ENCODE assay signal across 8 cellular contexts in the genomic region with DNA sequence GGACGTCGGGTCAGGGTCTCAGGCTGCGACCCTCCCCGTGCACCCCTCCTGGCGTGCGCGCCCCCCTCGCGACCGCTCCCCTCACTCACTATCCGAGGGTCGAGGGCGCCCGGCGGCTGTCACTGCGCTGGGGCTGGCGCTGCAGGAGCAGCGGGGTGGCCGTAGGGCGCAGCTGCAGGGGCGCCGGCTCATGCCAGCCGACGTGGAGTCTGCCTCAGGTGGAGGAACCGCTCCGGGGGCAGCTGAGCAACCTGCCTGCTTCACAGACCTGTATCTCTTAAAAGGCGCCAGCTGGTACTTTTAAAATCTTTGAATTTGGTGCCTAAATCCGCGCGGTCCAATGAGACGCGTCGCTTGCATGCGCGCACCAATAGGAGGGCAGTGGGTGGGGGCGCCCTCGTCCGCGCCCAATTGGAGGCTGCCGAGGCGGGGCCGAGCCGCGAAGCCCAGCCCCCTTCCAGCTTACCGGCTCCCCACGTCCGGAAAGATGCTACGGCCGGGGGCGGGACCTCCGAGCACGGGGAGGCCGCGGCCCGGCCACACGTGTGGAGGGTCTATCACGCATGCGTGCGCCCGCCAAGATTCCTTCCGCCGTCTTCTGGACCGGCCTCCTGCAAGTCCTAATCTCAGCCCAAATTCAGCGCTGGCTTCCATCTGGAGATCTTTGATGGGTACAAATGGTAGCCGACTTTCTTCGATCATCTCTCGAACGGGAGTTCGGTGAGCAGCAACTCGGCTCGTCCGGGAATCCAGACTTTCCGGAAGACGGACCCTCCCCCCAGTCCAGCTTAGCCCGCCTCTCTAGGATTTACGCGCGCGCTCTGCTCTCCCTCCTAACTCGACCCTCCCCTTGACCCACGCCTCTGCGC. TPM values are rescaled to one million over a fixed set of nuclear protein-coding genes. Genes with fewer than 3 reads are reported as not detected.
A peak's percentile ranks its signal among the peaks of the same experiment; 100 is the strongest.
DNase-seq lines count a peak whose midpoint lies in the region; ATAC-seq, FAIRE-seq and TF ChIP-seq lines count a peak whose summit lies in the region.

A gene with protein sequence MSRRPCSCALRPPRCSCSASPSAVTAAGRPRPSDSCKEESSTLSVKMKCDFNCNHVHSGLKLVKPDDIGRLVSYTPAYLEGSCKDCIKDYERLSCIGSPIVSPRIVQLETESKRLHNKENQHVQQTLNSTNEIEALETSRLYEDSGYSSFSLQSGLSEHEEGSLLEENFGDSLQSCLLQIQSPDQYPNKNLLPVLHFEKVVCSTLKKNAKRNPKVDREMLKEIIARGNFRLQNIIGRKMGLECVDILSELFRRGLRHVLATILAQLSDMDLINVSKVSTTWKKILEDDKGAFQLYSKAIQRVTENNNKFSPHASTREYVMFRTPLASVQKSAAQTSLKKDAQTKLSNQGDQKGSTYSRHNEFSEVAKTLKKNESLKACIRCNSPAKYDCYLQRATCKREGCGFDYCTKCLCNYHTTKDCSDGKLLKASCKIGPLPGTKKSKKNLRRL (minus strand): TSS at position 274 of the 869 bp plus-strand sequence. CDS start 82 bp downstream, at position 192.

- ATAC-seq in GM18907 (IDR thresholded peaks at IDR 0.05; ENCODE audit: unreplicated experiment) (peak; percentile 87), HG03159 (IDR thresholded peaks at IDR 0.05; ENCODE audit: unreplicated experiment) (peak; percentile 82)

- no peak for TF ChIP-seq CTCF in AG04449 (IDR thresholded peaks at IDR 0.05; ENCODE audit: insufficient read depth, low read length, missing control alignments)
- no peak for TF ChIP-seq CTCF in WI38 (IDR thresholded peaks at IDR 0.05; ENCODE audit: low read depth, low read length)
- TF ChIP-seq CTCF in bronchial epithelial cell (IDR thresholded peaks at IDR 0.05; ENCODE audit: insufficient read depth, low read length, severe bottlenecking) = no peak

- CTCF ChIA-PET in AG04449 (lab: Yijun Ruan, JAX) = interaction anchor here (0.7 to 1.5 kb wide), 4 partner anchors 10 to 42 kb away, joined by 3 to 4 read pairs (median 4); no protein-coding TSS in a partner anchor

- H3K4me3 ChIP-seq in AG04449 (ENCODE audit: low read depth, low read length) (peak within 1 kb of the TSS; percentile 92), WI38 (ENCODE audit: low read depth, low read length) (peak within 1 kb of the TSS; percentile 93), bronchial epithelial cell (ENCODE audit: low read depth, low read length) (peak within 1 kb of the TSS; percentile 82), small intestine (ENCODE audit: low read depth in 1 of 2, low read length in 2 of 2) (peak within 1 kb of the TSS; percentile 53 to 73)

- H3K36me3 ChIP-seq in bronchial epithelial cell (ENCODE audit: control insufficient read depth, insufficient read depth, low read length) = no peaks in the 10 kb centered on the region
- H3K36me3 ChIP-seq in small intestine (ENCODE audit: control insufficient read depth in 2 of 2, insufficient read depth in 2 of 2, low read length in 2 of 2) = no peaks in the 10 kb centered on the region

- FAIRE-seq in bronchial epithelial cell (lab: Jason Lieb, UNC) (no peak), small intestine (lab: Jason Lieb, UNC) (no peak)

- 0 to 1% (median 1%) methylated on average over 78 to 82 of the region's 82 CpGs for WGBS in small intestine, 3 donors

- DNase-seq in AG04449 (ENCODE audit: low read depth, low spot score) (peak; percentile 83), NCI-H2227 treated with DMSO at 0.1 percent for 48 hours (lab: John Stamatoyannopoulos, UW) (peak; percentile 95), bronchial epithelial cell (ENCODE audit: low read depth) (peak; percentile 90), iPS-NIHi11 (ENCODE audit: low spot score) (peak; percentile 93), small intestine (peak; percentile 97)

- H3K27me3 ChIP-seq in bronchial epithelial cell (ENCODE audit: control insufficient read depth, insufficient read depth, low read length) (no peaks in the 10 kb centered on the region), small intestine (ENCODE audit: control insufficient read depth in 2 of 2, insufficient read depth in 2 of 2, low read length in 2 of 2) (no peaks in the 10 kb centered on the region)

- peak within 1 kb of the TSS; percentile 36 to 96 for H3K27ac ChIP-seq in small intestine (ENCODE audit: low read depth in 1 of 2, low read length in 1 of 2)

- H3K9me3 ChIP-seq in small intestine (ENCODE audit: control insufficient read depth, low read depth) = no peaks in the 10 kb centered on the region

- POLR2A ChIA-PET in AG04449 (lab: Yijun Ruan, JAX) = interaction anchor here (0.6 to 1.7 kb wide), 3 partner anchors 17 to 1537 kb away, joined by 3 to 10 read pairs (median 5); a partner anchor contains a TSS

- H3K4me1 ChIP-seq in small intestine (ENCODE audit: control insufficient read depth in 2 of 2, insufficient read depth in 1 of 2, low read depth in 1 of 2, low read length in 1 of 2) = peaks cover 7 to 10% of the 10 kb centered on the region in 2 donors

RNA-seq across cellular contexts. Expression of the gene that starts here (rescaled TPM):
- total RNA-seq in bronchial epithelial cell = 1.4 and 1.8 TPM in 2 replicates
- 1 to 10 TPM; 2.0 to 5.7 (median 3.0) TPM for polyA plus RNA-seq in small intestine

Comparison
In these comparisons a context has a peak if more than half of its experiments do, and no peak if none do; other contexts are left out.
1. Peak in every context shown above with its lines: DNase-seq, ATAC-seq, H3K4me3 ChIP-seq and H3K27ac ChIP-seq.